Comparison of ENCODE assay signal across 8 cellular contexts in the genomic region with DNA sequence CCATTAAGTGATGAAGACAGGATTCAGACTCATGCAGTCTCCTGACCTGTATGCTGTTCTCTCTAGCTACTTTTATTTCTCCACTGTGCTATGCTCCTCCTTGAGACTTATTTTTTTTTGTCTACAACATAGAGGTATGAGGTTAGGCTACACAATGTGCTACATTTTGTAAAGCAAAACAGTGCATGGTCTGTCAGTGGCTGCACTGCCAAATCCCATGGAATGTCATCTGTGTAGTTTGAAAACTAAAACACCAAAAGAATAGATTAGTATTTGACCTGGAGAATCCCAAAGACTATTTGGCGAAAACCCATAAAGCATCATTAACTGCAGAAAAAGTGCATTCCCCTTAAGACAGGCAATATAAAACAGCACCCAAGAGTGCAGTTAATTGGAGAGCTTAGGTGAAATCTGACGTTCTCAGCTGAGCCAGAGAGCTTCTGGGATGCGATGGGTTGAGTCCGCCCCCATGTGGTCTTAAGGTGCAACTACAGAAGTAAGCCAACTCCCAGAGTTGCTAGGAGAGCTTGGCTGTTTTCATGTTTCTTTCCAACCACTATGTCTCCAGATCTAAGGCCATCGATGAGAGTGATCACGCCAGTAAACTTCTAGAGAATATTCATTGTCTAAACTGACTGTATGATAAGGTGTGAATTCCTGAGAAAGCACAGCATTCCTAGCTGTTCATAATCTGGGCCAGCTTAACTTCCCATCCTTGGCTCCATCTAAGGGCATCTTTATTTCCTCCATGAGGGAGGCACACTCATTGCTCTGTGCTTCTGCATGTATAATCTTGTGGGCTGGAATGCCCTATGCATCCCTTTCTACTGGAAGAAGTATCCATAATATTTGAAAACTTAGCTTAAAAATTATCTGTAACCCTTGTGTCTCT. TPM values are rescaled to one million over a fixed set of nuclear protein-coding genes. Genes with fewer than 3 reads are reported as not detected.
DNase-seq lines count a peak whose midpoint lies in the region; ATAC-seq, FAIRE-seq and TF ChIP-seq lines count a peak whose summit lies in the region.

No MANE protein-coding gene starts in this region.

- peak; percentile 86 for ATAC-seq in HG02763 (IDR thresholded peaks at IDR 0.05; ENCODE audit: unreplicated experiment)

- no peaks in the 10 kb centered on the region for H3K79me2 ChIP-seq in keratinocyte (ENCODE audit: control insufficient read depth, insufficient read depth, low read length)

- H3K4me1 ChIP-seq in keratinocyte (ENCODE audit: control insufficient read depth, extremely low read depth, insufficient read depth, low read length), result no peaks in the 10 kb centered on the region

- CTCF ChIA-PET in AG04450 (lab: Charles Lee), result interaction anchor here (0.5 to 7.0 kb wide), 47 partner anchors 10 to 1431 kb away, joined by 3 to 80 read pairs (median 4); a partner anchor contains a TSS

- H3K9me3 ChIP-seq in AG04450 (ENCODE audit: control insufficient read depth, insufficient read depth, low read length) (no peaks in the 10 kb centered on the region), keratinocyte (ENCODE audit: control insufficient read depth, low read depth, low read length) (no peaks in the 10 kb centered on the region)

- H2AFZ ChIP-seq in keratinocyte (ENCODE audit: control insufficient read depth, low read length), result no peak overlapping the region

- H3K4me3 ChIP-seq in AG04450 (ENCODE audit: low read depth, low read length), result no peak overlapping the region
- H3K4me3 ChIP-seq in cardiac fibroblast (replicated peaks in 1 of 2; ENCODE audit: low read depth in 2 of 2, low read length in 2 of 2), result no peak overlapping the region
- no peak overlapping the region for H3K4me3 ChIP-seq in keratinocyte (ENCODE audit: control insufficient read depth in 2 of 3, extremely low read depth in 1 of 3, insufficient read depth in 2 of 3, low read depth in 1 of 3, low read length in 3 of 3)

- DNase-seq in AG04450 (ENCODE audit: low read depth, low spot score) (peak; percentile 29), GM13977 (ENCODE audit: low spot score) (peak; percentile 54), NCI-H1105 treated with DMSO at 0.1 percent for 48 hours (lab: John Stamatoyannopoulos, UW) (peak; percentile 76), T-helper 9 cell (peak; percentile 17), cardiac fibroblast (ENCODE audit: low read depth in 2 of 2) (peak; percentile 77 to 80), keratinocyte (ENCODE audit: low read depth, low spot score) (no peak)
- DNase-seq in stimulated activated CD4-positive, alpha-beta T cell treated with anti-CD3 and anti-CD28 coated beads, Interleukin-2, amount 100 ng/mL, for 48 hours, result peak; percentile 23 to 37

- POLR2A ChIA-PET in AG04450 (lab: Yijun Ruan, JAX), result no interaction called here

- H3K36me3 ChIP-seq in keratinocyte (ENCODE audit: control insufficient read depth in 2 of 2, extremely low read depth in 1 of 2, insufficient read depth in 2 of 2, low read length in 2 of 2), result no peaks in the 10 kb centered on the region

- no peak overlapping the region for H3K9ac ChIP-seq in keratinocyte (ENCODE audit: control insufficient read depth, extremely low read depth, insufficient read depth, low read length)

- in situ Hi-C loops in GM13977 (cut with MboI; ENCODE audit: low pct_unique_long_range_greater_than_20kb, low sequenced_read_pairs, unreplicated experiment), result no loop called here

- H3K4me2 ChIP-seq in keratinocyte (ENCODE audit: control insufficient read depth, extremely low read depth, insufficient read depth, low read depth, low read length), result no peak overlapping the region

- TF ChIP-seq CTCF in AG04450 (IDR thresholded peaks at IDR 0.05; ENCODE audit: low read depth, low read length) (peak; percentile 98), GM13977 (IDR thresholded peaks at IDR 0.05; ENCODE audit: extremely low read depth, insufficient read depth, missing control alignments) (peak; percentile 85), cardiac fibroblast (IDR thresholded peaks at IDR 0.05; ENCODE audit: low read depth, low read length) (peak; percentile 92), keratinocyte (optimal IDR thresholded peaks at IDR 0.05 in 1 of 3, IDR thresholded peaks at IDR 0.05 in 1 of 3, conservative IDR thresholded peaks at IDR 0.05 in 1 of 3; ENCODE audit: extremely low read depth in 1 of 3, insufficient read depth in 2 of 3, low read length in 3 of 3) (peak; percentile 87 to 96 (median 92))

- peak; percentile 91 for FAIRE-seq in keratinocyte (lab: Jason Lieb, UNC)

- H3K9me1 ChIP-seq in keratinocyte (ENCODE audit: control insufficient read depth, extremely low read depth, insufficient read depth, low read length), result no peaks in the 10 kb centered on the region

- dilution Hi-C loops in keratinocyte (cut with MboI; ENCODE audit: extremely low pct_ligation_motif_present, low sequenced_read_pairs), result no loop called here

- no peaks in the 10 kb centered on the region for H4K20me1 ChIP-seq in keratinocyte (ENCODE audit: control insufficient read depth, extremely low read depth, insufficient read depth, low read length)

- no peak overlapping the region for H3K27ac ChIP-seq in AG04450 (ENCODE audit: low read depth, low read length)
- H3K27ac ChIP-seq in keratinocyte (ENCODE audit: control insufficient read depth, insufficient read depth, low read length), result no peak overlapping the region

- peaks cover 9% of the 10 kb centered on the region for H3K27me3 ChIP-seq in AG04450 (ENCODE audit: control insufficient read depth, insufficient read depth, low read length)
- no peaks in the 10 kb centered on the region for H3K27me3 ChIP-seq in keratinocyte (ENCODE audit: control insufficient read depth, extremely low read depth, insufficient read depth, low read length)

RNA-seq across cellular contexts. Expression of a gene that starts 20.7 kb away (rescaled TPM):
- polyA plus RNA-seq in AG04450 (2011; rRNA removed) (0.06 and 0.10 TPM in 2 replicates), keratinocyte (5.7 to 6.7 TPM (median 6.7 TPM) in 3 replicates)
- polyA minus RNA-seq in AG04450 (2011; rRNA and poly(A)+ RNA removed), result 0.14 TPM in 1 of 2 replicates, not detected in the other
- polyA plus RNA-seq in keratinocyte (2011; ENCODE audit: low read depth), result 2.7 TPM
- 5.5 and 6.0 TPM in 2 replicates for polyA plus RNA-seq in keratinocyte (2011; cell fraction: cytosol; rRNA removed)
- 14.7 and 15.8 TPM in 2 replicates for polyA plus RNA-seq in keratinocyte (2011; cell fraction: nucleus; rRNA removed)
- polyA plus RNA-seq in keratinocyte (2012; ENCODE audit: low replicate concordance), result 3.3 and 6.6 TPM in 2 replicates
- polyA minus RNA-seq in keratinocyte, result 3.6 to 5.6 TPM (median 3.8 TPM) in 3 replicates
- 4.2 TPM for polyA minus RNA-seq in keratinocyte (2011; cell fraction: cytosol; rRNA and poly(A)+ RNA removed)
- polyA minus RNA-seq in keratinocyte (2011; cell fraction: nucleus; rRNA and poly(A)+ RNA removed), result 4.3 and 8.0 TPM in 2 replicates
